Comparison of ENCODE assay signal across 1 cellular context in the genomic region with DNA sequence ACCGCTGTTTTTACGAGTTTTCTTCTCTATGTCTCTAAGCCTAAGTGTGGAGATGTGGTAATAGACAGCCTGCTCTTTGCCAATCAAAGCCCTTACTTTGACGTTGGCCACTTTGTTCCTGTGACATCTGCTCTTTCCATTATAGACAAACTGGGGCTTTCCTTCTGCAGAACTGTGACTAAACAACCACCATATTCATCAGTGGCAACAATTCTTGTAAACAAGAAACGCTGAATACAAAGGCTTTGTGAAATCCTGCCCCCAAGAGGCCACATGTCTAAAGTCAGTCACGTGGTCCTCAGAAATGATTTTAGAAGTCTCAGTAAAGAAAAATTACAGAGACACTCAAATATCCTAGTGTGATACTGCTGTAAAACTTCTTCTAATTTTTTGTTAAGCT.
TF ChIP-seq lines count a peak whose summit lies in the region.

No MANE protein-coding gene starts in this region.

TF ChIP-seq in SK-N-SH treated with all-trans-retinoic acid at 6 μM for 48 hours, 23 proteins besides CTCF, POLR2A, EP300 and RAD21 (continued from another document):
- TF ChIP-seq POU6F1 (CRISPR knock-in tag; IDR thresholded peaks at IDR 0.05; ENCODE audit: borderline replicate concordance, low read depth), result no peak
- no peak for TF ChIP-seq ZFP3 (CRISPR knock-in tag; IDR thresholded peaks at IDR 0.05)
- TF ChIP-seq, protein P1, sequence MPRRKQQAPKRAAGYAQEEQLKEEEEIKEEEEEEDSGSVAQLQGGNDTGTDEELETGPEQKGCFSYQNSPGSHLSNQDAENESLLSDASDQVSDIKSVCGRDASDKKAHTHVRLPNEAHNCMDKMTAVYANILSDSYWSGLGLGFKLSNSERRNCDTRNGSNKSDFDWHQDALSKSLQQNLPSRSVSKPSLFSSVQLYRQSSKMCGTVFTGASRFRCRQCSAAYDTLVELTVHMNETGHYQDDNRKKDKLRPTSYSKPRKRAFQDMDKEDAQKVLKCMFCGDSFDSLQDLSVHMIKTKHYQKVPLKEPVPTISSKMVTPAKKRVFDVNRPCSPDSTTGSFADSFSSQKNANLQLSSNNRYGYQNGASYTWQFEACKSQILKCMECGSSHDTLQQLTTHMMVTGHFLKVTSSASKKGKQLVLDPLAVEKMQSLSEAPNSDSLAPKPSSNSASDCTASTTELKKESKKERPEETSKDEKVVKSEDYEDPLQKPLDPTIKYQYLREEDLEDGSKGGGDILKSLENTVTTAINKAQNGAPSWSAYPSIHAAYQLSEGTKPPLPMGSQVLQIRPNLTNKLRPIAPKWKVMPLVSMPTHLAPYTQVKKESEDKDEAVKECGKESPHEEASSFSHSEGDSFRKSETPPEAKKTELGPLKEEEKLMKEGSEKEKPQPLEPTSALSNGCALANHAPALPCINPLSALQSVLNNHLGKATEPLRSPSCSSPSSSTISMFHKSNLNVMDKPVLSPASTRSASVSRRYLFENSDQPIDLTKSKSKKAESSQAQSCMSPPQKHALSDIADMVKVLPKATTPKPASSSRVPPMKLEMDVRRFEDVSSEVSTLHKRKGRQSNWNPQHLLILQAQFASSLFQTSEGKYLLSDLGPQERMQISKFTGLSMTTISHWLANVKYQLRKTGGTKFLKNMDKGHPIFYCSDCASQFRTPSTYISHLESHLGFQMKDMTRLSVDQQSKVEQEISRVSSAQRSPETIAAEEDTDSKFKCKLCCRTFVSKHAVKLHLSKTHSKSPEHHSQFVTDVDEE (CRISPR knock-in tag; IDR thresholded peaks at IDR 0.05), result no peak
- no peak for TF ChIP-seq OSR1 (CRISPR knock-in tag; IDR thresholded peaks at IDR 0.05)
- TF ChIP-seq CSDC2 (CRISPR knock-in tag; IDR thresholded peaks at IDR 0.05), result no peak
- no peak for TF ChIP-seq ZFP30 (CRISPR knock-in tag; IDR thresholded peaks at IDR 0.05)
- no peak for TF ChIP-seq TOX (CRISPR knock-in tag; IDR thresholded peaks at IDR 0.05; ENCODE audit: borderline replicate concordance)
- no peak for TF ChIP-seq ZC3H10 (CRISPR knock-in tag; IDR thresholded peaks at IDR 0.05)
